ENCODE assay signal across 10 cellular contexts in the genomic region with DNA sequence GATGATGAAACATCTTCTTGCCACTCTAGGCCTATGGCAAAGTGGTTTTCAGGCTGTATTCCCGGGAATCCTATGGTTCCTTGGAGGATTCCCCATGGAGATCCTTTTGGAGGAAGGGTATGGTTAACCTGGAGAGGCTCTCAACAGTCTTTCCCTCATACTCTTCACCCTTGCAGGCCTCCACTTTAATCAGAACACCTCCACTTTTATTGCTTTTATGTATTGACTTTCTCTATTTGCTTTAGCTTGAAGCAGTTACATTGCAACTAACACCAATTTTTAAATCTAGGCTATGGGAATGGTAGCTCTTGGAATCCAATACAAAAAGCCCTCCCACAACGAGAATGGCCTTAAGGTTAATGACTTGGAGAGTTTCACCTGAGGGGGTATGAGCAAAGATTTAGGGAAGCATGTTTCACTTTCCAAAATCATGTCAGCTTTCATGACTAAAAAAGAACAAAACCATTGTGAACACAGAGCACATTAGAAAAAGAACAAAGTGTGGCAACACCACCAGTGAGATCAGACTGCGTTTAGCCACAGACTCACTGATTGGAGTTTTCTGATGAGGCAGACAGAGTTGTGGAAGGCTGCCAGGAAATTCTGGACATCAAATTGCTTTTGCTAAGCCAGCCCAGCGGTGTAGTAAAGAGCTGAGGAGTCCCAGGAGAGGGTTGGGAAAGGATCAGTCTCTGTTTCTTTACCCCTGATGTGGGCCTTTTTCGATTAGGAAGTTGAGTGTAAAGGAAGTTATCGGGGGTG.
A peak's percentile ranks its signal among the peaks of the same experiment; 100 is the strongest.
DNase-seq lines count a peak whose midpoint lies in the region; ATAC-seq and TF ChIP-seq lines count a peak whose summit lies in the region.
"Had no signal": no experiment of that assay in that cellular context is flagged by ENCODE, and none has a peak within 500 bp of the region (broad histone marks: within the 10 kb centered on the region; RNA-seq: fewer than 3 reads in every experiment).

No MANE protein-coding gene starts in this region.

- H3K27ac Mint-ChIP-seq in stimulated activated naive CD8-positive, alpha-beta T cell treated with anti-CD3 and anti-CD28 coated beads, Interleukin-15, amount 100 ng/mL, for 72 hours, result no peak overlapping the region

- H3K4me2 ChIP-seq in BLaER1 treated with 17β-estradiol and CSF1 and Interleukin-3, amounts not matched to agents 10 nM and 100 nM, result peak overlapping the region; percentile 62 to 77 (median 69)

- DNase-seq in NCI-H446 treated with DMSO at 0.1 percent for 48 hours (lab: John Stamatoyannopoulos, UW) (peak; percentile 21), fibroblast of mammary gland (ENCODE audit: low read depth) (peak; percentile 99), non-pigmented ciliary epithelial cell (ENCODE audit: low read depth) (peak; percentile 69), NCI-H1930 (lab: John Stamatoyannopoulos, UW) (no peak)
- DNase-seq in stimulated activated naive CD8-positive, alpha-beta T cell treated with anti-CD3 and anti-CD28 coated beads, Interleukin-15, amount 100 ng/mL, for 72 hours, result no peak
- DNase-seq: MG63, naive B cell had no signal

- no peaks in the 10 kb centered on the region for H3K9me3 Mint-ChIP-seq in stimulated activated naive CD8-positive, alpha-beta T cell treated with anti-CD3 and anti-CD28 coated beads, Interleukin-15, amount 100 ng/mL, for 72 hours
- H3K9me3 Mint-ChIP-seq: naive B cell had no signal

- H3K4me3 Mint-ChIP-seq in stimulated activated naive CD8-positive, alpha-beta T cell treated with anti-CD3 and anti-CD28 coated beads, Interleukin-15, amount 100 ng/mL, for 72 hours, result no peak overlapping the region
- H3K4me3 Mint-ChIP-seq: naive B cell had no signal

- H4K20me1 ChIP-seq in BLaER1 treated with 17β-estradiol and CSF1 and Interleukin-3, amounts not matched to agents 10 nM and 100 nM, result no peaks in the 10 kb centered on the region

- no peaks in the 10 kb centered on the region for H3K36me3 ChIP-seq in BLaER1 treated with 17β-estradiol and CSF1 and Interleukin-3, amounts not matched to agents 10 nM and 100 nM
- H3K36me3 ChIP-seq: MG63 had no signal

- H3K4me1 ChIP-seq in BLaER1 treated with 17β-estradiol and CSF1 and Interleukin-3, amounts not matched to agents 10 nM and 100 nM, result peaks cover 23 to 74% (median 31%) of the 10 kb centered on the region in 10 experiments

- no peaks in the 10 kb centered on the region for H3K27me3 Mint-ChIP-seq in stimulated activated naive CD8-positive, alpha-beta T cell treated with anti-CD3 and anti-CD28 coated beads, Interleukin-15, amount 100 ng/mL, for 72 hours
- H3K27me3 Mint-ChIP-seq: naive B cell had no signal

- no peak for TF ChIP-seq CTCF in fibroblast of mammary gland (conservative IDR thresholded peaks at IDR 0.05; ENCODE audit: control insufficient read depth, insufficient read depth, low read depth, low read length)

- H3K27me3 ChIP-seq in BLaER1 treated with 17β-estradiol and CSF1 and Interleukin-3, amounts not matched to agents 10 nM and 100 nM, result no peaks in the 10 kb centered on the region
- H3K27me3 ChIP-seq: MG63 had no signal

- no peak overlapping the region for H3K4me3 ChIP-seq in BLaER1 treated with 17β-estradiol and CSF1 and Interleukin-3, amounts not matched to agents 10 nM and 100 nM
- no peak overlapping the region for H3K4me3 ChIP-seq in fibroblast of mammary gland (ENCODE audit: control insufficient read depth, low read depth, low read length)
- H3K4me3 ChIP-seq: MG63 had no signal

- H3K27ac ChIP-seq in BLaER1 treated with 17β-estradiol and CSF1 and Interleukin-3, amounts not matched to agents 10 nM and 100 nM, result peak overlapping the region; percentile 70 to 87 (median 81)

- H3K9me3 ChIP-seq in BLaER1 treated with 17β-estradiol and CSF1 and Interleukin-3, amounts not matched to agents 10 nM and 100 nM (replicated peaks in 1 of 11), result peaks cover 0 to 21% (median 0%) of the 10 kb centered on the region in 11 experiments; a peak in 6 of 22 replicates
- H3K9me3 ChIP-seq: MG63 had no signal

- H3K4me1 Mint-ChIP-seq in stimulated activated naive CD8-positive, alpha-beta T cell treated with anti-CD3 and anti-CD28 coated beads, Interleukin-15, amount 100 ng/mL, for 72 hours, result no peaks in the 10 kb centered on the region
- H3K4me1 Mint-ChIP-seq: naive B cell had no signal

- ATAC-seq in HG03571 (IDR thresholded peaks at IDR 0.05; ENCODE audit: unreplicated experiment) (no peak), GM18517 (IDR thresholded peaks at IDR 0.05; ENCODE audit: unreplicated experiment) (no peak)
- no peak for ATAC-seq in stimulated activated naive CD8-positive, alpha-beta T cell treated with anti-CD3 and anti-CD28 coated beads, Interleukin-15, amount 100 ng/mL, for 72 hours

- peak overlapping the region; percentile 22 to 60 (median 50); a peak in 18 of 22 replicates for H3K9ac ChIP-seq in BLaER1 treated with 17β-estradiol and CSF1 and Interleukin-3, amounts not matched to agents 10 nM and 100 nM

Comparison
In these comparisons a context has a peak if more than half of its experiments do, and no peak if none do; other contexts are left out.
1. DNase-seq: peak in NCI-H446 treated with DMSO at 0.1 percent for 48 hours (single experiment), fibroblast of mammary gland (single experiment) and non-pigmented ciliary epithelial cell (single experiment); none in NCI-H1930 (0 of 2) and stimulated activated naive CD8-positive, alpha-beta T cell treated with anti-CD3 and anti-CD28 coated beads, Interleukin-15, amount 100 ng/mL, for 72 hours (0 of 2).